Comparison of ENCODE assay signal across 8 cellular contexts in the genomic region with DNA sequence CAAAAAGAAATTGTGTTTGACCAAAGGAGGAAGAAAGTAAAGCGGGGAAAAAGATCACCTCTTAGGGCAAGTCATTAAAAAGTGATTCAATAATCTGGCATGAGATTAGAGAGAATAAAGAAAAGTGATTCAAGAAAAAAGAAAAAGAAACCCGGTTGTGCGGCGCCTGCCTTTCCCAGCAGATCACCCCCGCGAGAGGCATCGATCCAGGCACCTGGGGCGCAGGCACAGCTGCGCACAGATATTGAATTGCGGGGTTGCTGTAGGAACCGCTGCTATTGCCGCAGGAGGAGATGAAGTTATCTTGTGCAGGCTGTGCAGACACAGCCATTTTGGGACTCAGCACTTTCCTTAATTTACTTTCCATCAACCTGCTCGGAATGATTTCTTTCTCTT.
A peak's percentile ranks its signal among the peaks of the same experiment; 100 is the strongest.
DNase-seq lines count a peak whose midpoint lies in the region; ATAC-seq and TF ChIP-seq lines count a peak whose summit lies in the region.

No MANE protein-coding gene starts in this region.

- no peaks in the 10 kb centered on the region for H3K36me3 ChIP-seq in NT2/D1 (ENCODE audit: insufficient read depth, insufficient read length, low read length)
- no peaks in the 10 kb centered on the region for H3K36me3 ChIP-seq in thymus (ENCODE audit: control insufficient read depth, insufficient read depth)

- peak; percentile 17 for ATAC-seq in GM19452 (IDR thresholded peaks at IDR 0.05; ENCODE audit: unreplicated experiment)
- peak; percentile 41 for ATAC-seq in memory B cell (ENCODE audit: low read depth)

- 4% methylated on average over 13 of the region's 13 CpGs for WGBS in thymus

- peak overlapping the region; percentile 46 for H3K27ac ChIP-seq in thymus (ENCODE audit: low read depth)

- peak overlapping the region; percentile 89 for H3K4me3 Mint-ChIP-seq in memory B cell

- peak overlapping the region; percentile 54 for H3K9ac ChIP-seq in NT2/D1 (ENCODE audit: insufficient read length, low read depth)

- peaks cover 4% of the 10 kb centered on the region for H3K27me3 Mint-ChIP-seq in memory B cell

- POLR2A ChIA-PET in AG04449 (lab: Yijun Ruan, JAX) = no interaction called here

- H3K27ac Mint-ChIP-seq in memory B cell = peak overlapping the region; percentile 51

- no peak for DNase-seq in AG04449 (ENCODE audit: low read depth, low spot score)
- no peak for DNase-seq in NT2/D1 (ENCODE audit: low read depth, low spot score)
- DNase-seq in choroid plexus epithelial cell (ENCODE audit: low read depth) = peak; percentile 66
- no peak for DNase-seq in memory B cell (ENCODE audit: low spot score in 2 of 2)
- no peak for DNase-seq in KG1 (lab: John Stamatoyannopoulos, UW)
- DNase-seq in DMS153 treated with DMSO at 0.1 percent for 48 hours (lab: John Stamatoyannopoulos, UW; ENCODE audit: unreplicated experiment) = no peak

- H3K4me1 Mint-ChIP-seq in memory B cell = no peaks in the 10 kb centered on the region

- CTCF ChIA-PET in AG04449 (lab: Yijun Ruan, JAX) = interaction anchor here (0.8 to 4.8 kb wide), 47 partner anchors 9 to 884 kb away, joined by 3 to 59 read pairs (median 5); a partner anchor contains a TSS

- H3K4me3 ChIP-seq in AG04449 (ENCODE audit: low read depth, low read length) (peak overlapping the region; percentile 68), NT2/D1 (ENCODE audit: insufficient read length, low read depth) (peak overlapping the region; percentile 16), choroid plexus epithelial cell (ENCODE audit: low read depth, low read length) (peak overlapping the region; percentile 67), thymus (ENCODE audit: low read length) (peak overlapping the region; percentile 59)

- no peaks in the 10 kb centered on the region for H3K36me3 Mint-ChIP-seq in memory B cell

- no peak for TF ChIP-seq CTCF in AG04449 (IDR thresholded peaks at IDR 0.05; ENCODE audit: insufficient read depth, low read length, missing control alignments)
- no peak for TF ChIP-seq CTCF in choroid plexus epithelial cell (conservative IDR thresholded peaks at IDR 0.05; ENCODE audit: low read depth, low read length)

- no peaks in the 10 kb centered on the region for H3K4me1 ChIP-seq in NT2/D1 (ENCODE audit: insufficient read depth, insufficient read length)
- peaks cover 9% of the 10 kb centered on the region for H3K4me1 ChIP-seq in thymus (ENCODE audit: control insufficient read depth, insufficient read depth, low read length)

- peaks cover 13% of the 10 kb centered on the region; the same call in 1 of the 2 replicates for H3K9me3 ChIP-seq in NT2/D1 (ENCODE audit: insufficient read depth, low read length)
- no peaks in the 10 kb centered on the region for H3K9me3 ChIP-seq in thymus (ENCODE audit: control insufficient read depth)

- H3K27me3 ChIP-seq in NT2/D1 (ENCODE audit: insufficient read depth, insufficient read length) = peaks cover 16% of the 10 kb centered on the region
- H3K27me3 ChIP-seq in thymus (ENCODE audit: control insufficient read depth, insufficient read depth) = no peaks in the 10 kb centered on the region

- peaks cover 6% of the 10 kb centered on the region for H3K9me3 Mint-ChIP-seq in memory B cell

Comparison
In these comparisons a context has a peak if more than half of its experiments do, and no peak if none do; other contexts are left out.
1. H3K4me3 ChIP-seq: peak in every context shown above with its lines; median percentile 68 in AG04449; 67 in choroid plexus epithelial cell; 59 in thymus; 16 in NT2/D1.